In the genomic region with DNA sequence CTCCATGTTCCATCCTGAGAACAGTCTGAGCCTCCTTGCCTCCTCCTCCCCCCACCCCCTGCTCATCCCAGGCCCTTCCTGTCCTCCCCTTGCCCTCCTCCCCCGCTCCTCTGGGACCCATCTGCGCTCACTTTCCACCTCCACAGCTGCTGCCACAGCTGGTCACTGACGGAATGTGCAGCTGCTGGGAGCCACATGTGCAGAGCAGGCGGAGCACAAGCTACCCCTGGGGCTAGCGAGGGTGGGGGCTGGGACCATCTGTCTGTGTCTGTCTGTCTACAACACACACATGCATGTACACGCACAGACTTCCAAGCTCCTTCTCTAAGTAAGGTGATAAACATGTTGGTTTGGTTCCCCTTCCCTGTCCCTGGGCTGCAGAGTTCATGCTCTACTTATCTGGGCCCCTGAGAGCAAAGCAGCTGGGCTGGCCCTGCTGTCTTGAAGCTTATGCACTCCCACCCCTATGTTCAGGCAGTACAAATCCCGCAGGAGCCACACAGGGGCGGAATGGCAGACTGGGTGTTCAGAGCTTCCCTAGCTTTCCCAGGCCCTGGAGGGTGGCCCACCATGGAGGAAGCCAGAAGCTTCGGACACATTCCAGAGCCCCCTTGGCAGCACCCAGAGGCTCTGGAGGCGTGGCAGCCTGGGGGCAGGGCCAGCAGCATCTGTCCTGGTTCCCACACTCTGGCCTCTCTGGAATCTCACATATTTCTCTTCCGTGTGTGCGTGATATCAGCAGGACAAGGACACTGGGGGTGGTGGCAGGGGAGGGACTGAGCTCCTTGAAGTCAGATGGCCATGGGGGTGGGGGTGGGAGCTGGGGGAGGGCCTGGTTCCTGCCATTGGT, we compare ENCODE assay signal across 9 cellular contexts. TPM values are rescaled to one million over a fixed set of nuclear protein-coding genes. Genes with fewer than 3 reads are reported as not detected.
DNase-seq lines count a peak whose midpoint lies in the region; ATAC-seq, FAIRE-seq and TF ChIP-seq lines count a peak whose summit lies in the region.
"Had no signal": no experiment of that assay in that cellular context is flagged by ENCODE, and none has a peak within 500 bp of the region (broad histone marks: within the 10 kb centered on the region; RNA-seq: fewer than 3 reads in every experiment).

No MANE protein-coding gene starts in this region.

- POLR2A ChIA-PET in RWPE1 (lab: Yijun Ruan, JAX; ENCODE audit: low non-redundant PET): no interaction called here

- H3K27me3 ChIP-seq in foreskin keratinocyte (peaks cover 9% of the 10 kb centered on the region), pancreas (no peaks in the 10 kb centered on the region)

- ATAC-seq in foreskin keratinocyte: peak; percentile 82
- peak; percentile 78 to 88 (median 86) for ATAC-seq in pancreas
- ATAC-seq in HG02759 (IDR thresholded peaks at IDR 0.05; ENCODE audit: unreplicated experiment): no peak
- ATAC-seq in T-helper 17 cell: no peak

- CTCF ChIA-PET in RWPE1 (lab: Yijun Ruan, JAX): interaction anchor here (1.6 kb wide), 1 partner anchor 11 kb away, joined by 8 read pairs; no protein-coding TSS in a partner anchor

- no peak overlapping the region for H3K4me3 Mint-ChIP-seq in T-helper 17 cell

- TF ChIP-seq CTCF in RWPE1 (conservative IDR thresholded peaks at IDR 0.05; ENCODE audit: low read depth): no peak
- TF ChIP-seq CTCF in foreskin keratinocyte (conservative IDR thresholded peaks at IDR 0.05): no peak
- no peak for TF ChIP-seq CTCF in pancreas (IDR thresholded peaks at IDR 0.05)

- intact Hi-C loops in pancreas (cut with DNase I): no loop called here

- peak overlapping the region in 1 of 4 donors; percentile 11 for H3K4me3 ChIP-seq in pancreas

- H3K9me3 ChIP-seq in pancreas (no peaks in the 10 kb centered on the region), T-helper 17 cell (ENCODE audit: control insufficient read depth, low read length, poor library complexity, severe bottlenecking) (no peaks in the 10 kb centered on the region)

- H3K27ac ChIP-seq in RWPE1: 0 out of 2 replicates have a peak overlapping the region, but pooled peaks have one; percentile 8
- H3K27ac ChIP-seq in foreskin keratinocyte: no peak overlapping the region
- H3K27ac ChIP-seq in pancreas: peak overlapping the region; percentile 79 to 91 (median 88)

- 22 to 26% methylated on average over 12 of the region's 12 CpGs for WGBS in pancreas, 2 donors

- H3K36me3 ChIP-seq in pancreas: no peaks in the 10 kb centered on the region

- no peaks in the 10 kb centered on the region for H3K27me3 Mint-ChIP-seq in T-helper 17 cell

- no peak overlapping the region for H3K27ac Mint-ChIP-seq in T-helper 17 cell

- no peaks in the 10 kb centered on the region for H3K36me3 Mint-ChIP-seq in T-helper 17 cell (ENCODE audit: low read depth)

- H3K4me1 Mint-ChIP-seq in T-helper 17 cell: peaks cover 4% of the 10 kb centered on the region

- no peaks in the 10 kb centered on the region for H3K4me1 ChIP-seq in foreskin keratinocyte
- H3K4me1 ChIP-seq in pancreas: peaks cover 22 to 33% (median 29%) of the 10 kb centered on the region in 3 donors

- FAIRE-seq in pancreas (lab: Jason Lieb, UNC): no peak

- DNase-seq in D341Med (ENCODE audit: low spot score): peak; percentile 66
- no peak for DNase-seq in RWPE1 (ENCODE audit: low spot score)
- DNase-seq in foreskin keratinocyte: peak; percentile 70 to 82
- peak; percentile 84 to 95 (median 92) for DNase-seq in pancreas
- DNase-seq in germinal center (ENCODE audit: low spot score): no peak
- no peak for DNase-seq in T-helper 17 cell
- DNase-seq in kidney glomerular epithelial cell (lab: John Stamatoyannopoulos, UW): no peak
- DNase-seq: GOT3 had no signal

RNA-seq across cellular contexts. Expression of gene HEYL, which starts 7.0 kb away (rescaled TPM):
- total RNA-seq in foreskin keratinocyte (0.03 TPM in 1 of 2 replicates, not detected in the other), pancreas (10 to 100 TPM; 22.9 to 34.6 (median 32.3) TPM), T-helper 17 cell (under 1 TPM; 0.10 TPM)
- polyA plus RNA-seq in foreskin keratinocyte (0.06 TPM in 1 of 2 replicates, not detected in the other), pancreas (10 to 100 TPM; 12.0 to 19.3 TPM)

RNA-seq across cellular contexts. Expression of gene NT5C1A, which starts 25.4 kb away (rescaled TPM):
- total RNA-seq in foreskin keratinocyte: not detected in 2 replicates
- polyA plus RNA-seq in foreskin keratinocyte: not detected in 2 replicates
- 1 to 10 TPM in 4 of 6 donors, under 1 TPM in 2; 0.56 to 4.5 (median 2.3) TPM for total RNA-seq in pancreas
- polyA plus RNA-seq in pancreas: under 1 TPM; 0.07 to 0.34 TPM
- total RNA-seq in T-helper 17 cell: under 1 TPM; 0.31 to 0.70 TPM

RNA-seq across cellular contexts. Expression of gene HPCAL4, which starts 44.8 kb away (rescaled TPM):
- not detected in 2 replicates for total RNA-seq in foreskin keratinocyte
- polyA plus RNA-seq in foreskin keratinocyte: not detected in 2 replicates
- total RNA-seq in pancreas: 1 to 10 TPM in 4 of 6 donors, under 1 TPM in 2; 0.15 to 7.8 (median 1.9) TPM
- polyA plus RNA-seq in pancreas: under 1 TPM; 0.61 to 0.76 TPM
- 10 to 100 TPM; 23.4 to 30.3 TPM for total RNA-seq in T-helper 17 cell

Comparison
In these comparisons a context has a peak if more than half of its experiments do, and no peak if none do; other contexts are left out.
1. DNase-seq: peak in D341Med (single experiment), foreskin keratinocyte (2 of 2) and pancreas (6 of 6); none in RWPE1 (single experiment), germinal center (single experiment), T-helper 17 cell (0 of 3) and kidney glomerular epithelial cell (single experiment).
2. ATAC-seq: peak in foreskin keratinocyte (single experiment) and pancreas (4 of 4); none in HG02759 (single experiment) and T-helper 17 cell (single experiment).
3. RNA of gene HEYL, which starts 7.0 kb away (total RNA-seq): 22.9 to 34.6 TPM in pancreas; 0.10 TPM in T-helper 17 cell and 0.03 TPM in foreskin keratinocyte; every median in the first group is over 10 times any median in the second.